In genomic region chr7:45114257-45114656, GRCh38 we compare ENCODE assay signal across 1 cellular context.
A peak's percentile ranks its signal among the peaks of the same experiment; 100 is the strongest.
TF ChIP-seq lines count a peak whose summit lies in the region.

No MANE protein-coding gene starts in this region.

TF ChIP-seq in HepG2, 621 proteins besides CTCF, POLR2A, EP300 and RAD21:
- TF ChIP-seq ZNF7 (CRISPR knock-in tag; IDR thresholded peaks at IDR 0.05): peak; percentile 59; the same call in 1 of the 2 replicates
